15 cellular contexts compared by ENCODE assay signal in the genomic region with DNA sequence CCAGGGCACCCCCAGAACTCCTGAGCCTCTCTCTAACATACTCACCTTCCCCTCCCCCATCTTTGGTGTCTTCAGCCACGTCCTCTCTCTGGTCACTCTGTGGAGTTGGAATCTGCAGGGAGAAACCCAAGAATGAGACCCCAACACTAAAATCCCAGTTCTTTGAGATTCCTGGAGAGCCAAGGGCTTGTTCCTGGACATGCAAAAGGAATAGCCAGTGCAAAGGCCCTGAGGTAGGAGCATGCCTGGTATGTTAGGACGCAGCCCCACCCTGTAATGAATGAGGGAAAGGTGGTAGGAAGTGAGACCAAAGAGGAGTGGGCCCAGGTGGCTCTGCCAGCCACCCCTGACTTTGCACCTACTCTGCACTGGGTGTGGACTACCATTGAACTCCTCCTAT. TPM values are rescaled to one million over a fixed set of nuclear protein-coding genes. Genes with fewer than 3 reads are reported as not detected.
A peak's percentile ranks its signal among the peaks of the same experiment; 100 is the strongest.
DNase-seq lines count a peak whose midpoint lies in the region; ATAC-seq and TF ChIP-seq lines count a peak whose summit lies in the region.
"Had no signal": no experiment of that assay in that cellular context is flagged by ENCODE, and none has a peak within 500 bp of the region (broad histone marks: within the 10 kb centered on the region; RNA-seq: fewer than 3 reads in every experiment).

No MANE protein-coding gene starts in this region.

- no peaks in the 10 kb centered on the region for H3K27me3 Mint-ChIP-seq in CD8-positive, alpha-beta memory T cell
- no peaks in the 10 kb centered on the region for H3K27me3 Mint-ChIP-seq in T-helper 17 cell

- no peaks in the 10 kb centered on the region for H3K9me3 ChIP-seq in CD8-positive, alpha-beta memory T cell (ENCODE audit: low read length)
- H3K9me3 ChIP-seq in T-helper 17 cell (ENCODE audit: control insufficient read depth, low read length, poor library complexity, severe bottlenecking) (no peaks in the 10 kb centered on the region), testis (no peaks in the 10 kb centered on the region), gastroesophageal sphincter (no peaks in the 10 kb centered on the region)
- H3K9me3 ChIP-seq: HAP-1 had no signal

- CTCF ChIA-PET in CD8-positive, alpha-beta memory T cell (lab: Charles Lee) = interaction anchor here (1.5 kb wide), 1 partner anchor 33 kb away, joined by 4 read pairs; no protein-coding TSS in a partner anchor

- H3K36me3 ChIP-seq in CD8-positive, alpha-beta memory T cell (ENCODE audit: insufficient read depth, low read length) = peaks cover 24% of the 10 kb centered on the region
- no peaks in the 10 kb centered on the region for H3K36me3 ChIP-seq in testis (ENCODE audit: low read depth, missing control alignments)
- peaks cover 20% of the 10 kb centered on the region for H3K36me3 ChIP-seq in brain microvascular endothelial cell (replicated peaks)
- peaks cover 0 to 23% of the 10 kb centered on the region in 2 donors for H3K36me3 ChIP-seq in gastroesophageal sphincter

- peaks cover 0 to 1% (median 0%) of the 10 kb centered on the region in 5 donors for H3K9me3 Mint-ChIP-seq in CD8-positive, alpha-beta memory T cell

- WGBS in testis, 2 donors = 94 to 98% methylated on average over 2 of the region's 2 CpGs
- 100% methylated on average over 1 of the region's 2 CpGs; no CpG with 5 or more reads in 1 of the 2 donors for WGBS in gastroesophageal sphincter (ENCODE audit: low coverage in 1 of 2), 2 donors

- H3K27ac Mint-ChIP-seq in CD8-positive, alpha-beta memory T cell = peak overlapping the region in 5 of 8 donors; percentile 2 to 87 (median 54)
- H3K27ac Mint-ChIP-seq in T-helper 17 cell = peak overlapping the region; percentile 6

- H3K4me1 Mint-ChIP-seq in CD8-positive, alpha-beta memory T cell = peaks cover 26 to 39% (median 27%) of the 10 kb centered on the region in 3 donors
- peaks cover 34% of the 10 kb centered on the region for H3K4me1 Mint-ChIP-seq in T-helper 17 cell

- TF ChIP-seq EP300 in gastroesophageal sphincter (IDR thresholded peaks at IDR 0.05) = no peak

- H3K4me1 ChIP-seq in CD8-positive, alpha-beta memory T cell (ENCODE audit: insufficient read depth, low read length) = peaks cover 20% of the 10 kb centered on the region
- H3K4me1 ChIP-seq in testis (peaks cover 17% of the 10 kb centered on the region), gastroesophageal sphincter (peaks cover 0 to 19% (median 13%) of the 10 kb centered on the region in 3 donors)
- H3K4me1 ChIP-seq: HAP-1 had no signal

- no peak overlapping the region for H3K27ac ChIP-seq in CD8-positive, alpha-beta memory T cell (ENCODE audit: low read depth, low read length)
- H3K27ac ChIP-seq in testis = peak overlapping the region; percentile 69 to 88
- no peak overlapping the region for H3K27ac ChIP-seq in brain microvascular endothelial cell
- no peak overlapping the region for H3K27ac ChIP-seq in gastroesophageal sphincter

- ATAC-seq in T-helper 17 cell (no peak), gastroesophageal sphincter (no peak)
- ATAC-seq: PC-3 had no signal

- TF ChIP-seq CTCF in testis (IDR thresholded peaks at IDR 0.05) = no peak
- TF ChIP-seq CTCF in brain microvascular endothelial cell (IDR thresholded peaks at IDR 0.05; ENCODE audit: low read depth, low read length, missing control alignments) = no peak
- no peak for TF ChIP-seq CTCF in gastroesophageal sphincter (IDR thresholded peaks at IDR 0.05)

- TF ChIP-seq POLR2A in testis (IDR thresholded peaks at IDR 0.05) (no peak), gastroesophageal sphincter (IDR thresholded peaks at IDR 0.05) (no peak)

- H3K4me3 Mint-ChIP-seq in CD8-positive, alpha-beta memory T cell = peak overlapping the region in 3 of 7 donors; percentile 52 to 57 (median 54)
- no peak overlapping the region for H3K4me3 Mint-ChIP-seq in T-helper 17 cell

- POLR2A ChIA-PET in CD8-positive, alpha-beta memory T cell (lab: Charles Lee) = interaction anchor here (0.6 kb wide), 1 partner anchor 1797 kb away, joined by 3 read pairs; no protein-coding TSS in a partner anchor

- intact Hi-C loops in testis (cut with DNase I; ENCODE audit: low total_unique reads) = no loop called here

- no peak for DNase-seq in CD8-positive, alpha-beta memory T cell
- DNase-seq in T-helper 17 cell (no peak), islet precursor cell (peak; percentile 43), testis (no peak), NCI-H524 (lab: John Stamatoyannopoulos, UW) (no peak), brain microvascular endothelial cell (no peak)
- DNase-seq: DMS153, EL, NCI-H1436 treated with DMSO at 0.1 percent for 48 hours, NCI-H2081, NCI-H226, NCI-H69, PC-3 had no signal

- H3K4me3 ChIP-seq in CD8-positive, alpha-beta memory T cell (ENCODE audit: low read length) = no peak overlapping the region
- H3K4me3 ChIP-seq in testis (no peak overlapping the region), brain microvascular endothelial cell (ENCODE audit: low read depth, low read length) (no peak overlapping the region), gastroesophageal sphincter (no peak overlapping the region)
- H3K4me3 ChIP-seq: HAP-1 had no signal

- in situ Hi-C loops in brain microvascular endothelial cell (cut with HindIII; ENCODE audit: low pct_ligation_motif_present, low sequenced_read_pairs) = no loop called here

- H3K27me3 ChIP-seq in CD8-positive, alpha-beta memory T cell (ENCODE audit: insufficient read depth, low read length, poor library complexity, severe bottlenecking) = no peaks in the 10 kb centered on the region
- H3K27me3 ChIP-seq in testis = no peaks in the 10 kb centered on the region
- no peaks in the 10 kb centered on the region for H3K27me3 ChIP-seq in brain microvascular endothelial cell (replicated peaks)
- H3K27me3 ChIP-seq in gastroesophageal sphincter = peaks cover 30% of the 10 kb centered on the region

- H3K36me3 Mint-ChIP-seq in CD8-positive, alpha-beta memory T cell = peaks cover 11 to 63% (median 13%) of the 10 kb centered on the region in 3 donors
- peaks cover 8% of the 10 kb centered on the region for H3K36me3 Mint-ChIP-seq in T-helper 17 cell (ENCODE audit: low read depth)

RNA-seq across cellular contexts. Expression of a gene that starts 2.4 kb away (rescaled TPM):
- total RNA-seq in CD8-positive, alpha-beta memory T cell = 10 to 100 TPM; 23.6 to 24.8 TPM
- polyA plus RNA-seq in CD8-positive, alpha-beta memory T cell = 37.8 TPM
- total RNA-seq in T-helper 17 cell (10 to 100 TPM; 66.5 to 67.2 TPM), testis (100 to 1,000 TPM; 181 to 224 TPM), gastroesophageal sphincter (1 to 10 TPM in 3 of 4 donors, under 1 TPM in 1; 0.78 to 3.5 (median 2.3) TPM)
- 73.9 TPM for polyA plus RNA-seq in testis (ENCODE audit: insufficient read depth, low read depth, low replicate concordance)

RNA-seq across cellular contexts. Expression of a gene that starts 11.9 kb away (rescaled TPM):
- total RNA-seq in CD8-positive, alpha-beta memory T cell = 10 to 100 TPM; 15.0 to 17.1 TPM
- 8.3 TPM for polyA plus RNA-seq in CD8-positive, alpha-beta memory T cell
- 10 to 100 TPM; 49.7 to 58.4 TPM for total RNA-seq in T-helper 17 cell
- 10 to 100 TPM; 16.2 to 28.3 TPM for total RNA-seq in testis
- polyA plus RNA-seq in testis (ENCODE audit: insufficient read depth, low read depth, low replicate concordance) = 18.0 TPM
- 1 to 10 TPM in 1 of 4 donors, under 1 TPM in 3; 0.42 to 4.5 (median 0.68) TPM for total RNA-seq in gastroesophageal sphincter

RNA-seq across cellular contexts. Expression of a gene that starts 13.0 kb away (rescaled TPM):
- total RNA-seq in CD8-positive, alpha-beta memory T cell = 10 to 100 TPM; 54.5 to 60.3 TPM
- polyA plus RNA-seq in CD8-positive, alpha-beta memory T cell = 71.3 TPM
- total RNA-seq in T-helper 17 cell = 10 to 100 TPM; 85.0 to 91.7 TPM
- 10 to 100 TPM; 13.4 to 15.2 TPM for total RNA-seq in testis
- 8.8 TPM for polyA plus RNA-seq in testis (ENCODE audit: insufficient read depth, low read depth, low replicate concordance)
- 10 to 100 TPM in 1 of 4 donors, 1 to 10 TPM in 3; 7.7 to 11.2 (median 8.0) TPM for total RNA-seq in gastroesophageal sphincter

RNA-seq across cellular contexts. Expression of a gene that starts 33.0 kb away (rescaled TPM):
- 10 to 100 TPM; 92.1 to 93.6 TPM for total RNA-seq in CD8-positive, alpha-beta memory T cell
- 41.7 TPM for polyA plus RNA-seq in CD8-positive, alpha-beta memory T cell
- total RNA-seq in T-helper 17 cell = 10 to 100 TPM; 91.4 to 98.8 TPM
- 100 to 1,000 TPM; 292 to 360 TPM for total RNA-seq in testis
- 64.1 TPM for polyA plus RNA-seq in testis (ENCODE audit: insufficient read depth, low read depth, low replicate concordance)
- 100 to 1,000 TPM in 1 of 4 donors, 10 to 100 TPM in 3; 65.6 to 142 (median 92.3) TPM for total RNA-seq in gastroesophageal sphincter

RNA-seq across cellular contexts. Expression of a gene that starts 38.2 kb away (rescaled TPM):
- 10 to 100 TPM; 73.6 to 74.0 TPM for total RNA-seq in CD8-positive, alpha-beta memory T cell
- polyA plus RNA-seq in CD8-positive, alpha-beta memory T cell = 103 TPM
- 10 to 100 TPM; 56.0 to 56.1 TPM for total RNA-seq in T-helper 17 cell
- total RNA-seq in testis = 10 to 100 TPM in 1 of 2 donors, 1 to 10 TPM in 1; 9.2 to 12.0 TPM
- 15.6 TPM for polyA plus RNA-seq in testis (ENCODE audit: insufficient read depth, low read depth, low replicate concordance)
- 1 to 10 TPM; 2.5 to 7.6 (median 4.4) TPM for total RNA-seq in gastroesophageal sphincter

Comparison
In these comparisons a context has a peak if more than half of its experiments do, and no peak if none do; other contexts are left out.
1. H3K27ac ChIP-seq: peak in testis (2 of 2); none in CD8-positive, alpha-beta memory T cell (single experiment), brain microvascular endothelial cell (single experiment) and gastroesophageal sphincter (0 of 4).
2. RNA of a gene that starts 2.4 kb away (total RNA-seq): 181 to 224 TPM in testis, 66.5 to 67.2 TPM in T-helper 17 cell and 23.6 to 24.8 TPM in CD8-positive, alpha-beta memory T cell; 0.78 to 3.5 TPM in gastroesophageal sphincter; every median in the first group is over 4 times any median in the second.